Comparison of ENCODE assay signal across 18 cellular contexts in genomic region chr1:234311414-234311813, GRCh38.
DNase-seq lines count a peak whose midpoint lies in the region; ATAC-seq and TF ChIP-seq lines count a peak whose summit lies in the region.
"Had no signal": no experiment of that assay in that cellular context is flagged by ENCODE, and none has a peak within 500 bp of the region (broad histone marks: within the 10 kb centered on the region; RNA-seq: fewer than 3 reads in every experiment).

No MANE protein-coding gene starts in this region.

- TF ChIP-seq CTCF in WTC11 (IDR thresholded peaks at IDR 0.05) (no peak), foreskin keratinocyte (conservative IDR thresholded peaks at IDR 0.05) (no peak), left ventricle myocardium inferior (IDR thresholded peaks at IDR 0.05; ENCODE audit: borderline replicate concordance) (no peak)

- no peak overlapping the region for H3K4me3 ChIP-seq in left ventricle myocardium inferior

- no peak overlapping the region for H3K4me3 Mint-ChIP-seq in stimulated activated naive CD8-positive, alpha-beta T cell treated with anti-CD3 and anti-CD28 coated beads, Interleukin-15, Interleukin-2, amounts not matched to agents 100 ng/mL and 50 ng/mL, for 24 hours
- no peak overlapping the region for H3K4me3 Mint-ChIP-seq in stimulated activated naive CD8-positive, alpha-beta T cell treated with anti-CD3 and anti-CD28 coated beads, Interleukin-15, amount 100 ng/mL, for 72 hours
- H3K4me3 Mint-ChIP-seq in WTC11: no peak overlapping the region
- H3K4me3 Mint-ChIP-seq: CD8-positive, alpha-beta T cell; H9 had no signal

- H3K27ac Mint-ChIP-seq in stimulated activated naive CD8-positive, alpha-beta T cell treated with anti-CD3 and anti-CD28 coated beads, Interleukin-15, Interleukin-2, amounts not matched to agents 100 ng/mL and 50 ng/mL, for 24 hours: peak overlapping the region; percentile 42
- H3K27ac Mint-ChIP-seq in stimulated activated naive CD8-positive, alpha-beta T cell treated with anti-CD3 and anti-CD28 coated beads, Interleukin-15, amount 100 ng/mL, for 72 hours: no peak overlapping the region
- H3K27ac Mint-ChIP-seq in WTC11: no peak overlapping the region
- H3K27ac Mint-ChIP-seq: CD8-positive, alpha-beta T cell; H9 had no signal

- H3K27me3 ChIP-seq in foreskin keratinocyte (no peaks in the 10 kb centered on the region), left ventricle myocardium inferior (ENCODE audit: low read depth) (peaks cover 63% of the 10 kb centered on the region)

- intact Hi-C loops in left ventricle myocardium inferior (cut with micrococcal nuclease): loop anchor here (10.0 kb wide), 1 partner anchor 197 kb away; no protein-coding TSS in a partner anchor

- ATAC-seq in stimulated activated naive CD8-positive, alpha-beta T cell treated with anti-CD3 and anti-CD28 coated beads, Interleukin-15, amount 100 ng/mL, for 72 hours: no peak
- ATAC-seq in WTC11 (no peak), foreskin keratinocyte (peak; percentile 58), HG02970 (IDR thresholded peaks at IDR 0.05; ENCODE audit: low FRiP score, unreplicated experiment) (no peak)
- ATAC-seq: CD8-positive, alpha-beta T cell had no signal

- H3K36me3 ChIP-seq in left ventricle myocardium inferior: no peaks in the 10 kb centered on the region

- H3K9me3 Mint-ChIP-seq in stimulated activated naive CD8-positive, alpha-beta T cell treated with anti-CD3 and anti-CD28 coated beads, Interleukin-15, Interleukin-2, amounts not matched to agents 100 ng/mL and 50 ng/mL, for 24 hours: peaks cover 1% of the 10 kb centered on the region
- peaks cover 0 to 7% of the 10 kb centered on the region in 2 donors for H3K9me3 Mint-ChIP-seq in stimulated activated naive CD8-positive, alpha-beta T cell treated with anti-CD3 and anti-CD28 coated beads, Interleukin-15, amount 100 ng/mL, for 72 hours
- H3K9me3 Mint-ChIP-seq in WTC11: peaks cover under 1% of the 10 kb centered on the region; the same call in 1 of the 2 replicates
- H3K9me3 Mint-ChIP-seq: CD8-positive, alpha-beta T cell; H9 had no signal

- H3K9me3 ChIP-seq in left ventricle myocardium inferior (replicated peaks): no peaks in the 10 kb centered on the region

- H3K27me3 Mint-ChIP-seq in stimulated activated naive CD8-positive, alpha-beta T cell treated with anti-CD3 and anti-CD28 coated beads, Interleukin-15, Interleukin-2, amounts not matched to agents 100 ng/mL and 50 ng/mL, for 24 hours: no peaks in the 10 kb centered on the region
- H3K27me3 Mint-ChIP-seq in stimulated activated naive CD8-positive, alpha-beta T cell treated with anti-CD3 and anti-CD28 coated beads, Interleukin-15, amount 100 ng/mL, for 72 hours: no peaks in the 10 kb centered on the region
- H3K27me3 Mint-ChIP-seq in WTC11 (ENCODE audit: low read depth): peaks cover 13% of the 10 kb centered on the region

- H3K4me1 ChIP-seq in foreskin keratinocyte: peaks cover 28% of the 10 kb centered on the region
- no peaks in the 10 kb centered on the region for H3K4me1 ChIP-seq in left ventricle myocardium inferior

- peaks cover 74% of the 10 kb centered on the region for H3K4me1 Mint-ChIP-seq in stimulated activated naive CD8-positive, alpha-beta T cell treated with anti-CD3 and anti-CD28 coated beads, Interleukin-15, Interleukin-2, amounts not matched to agents 100 ng/mL and 50 ng/mL, for 24 hours (ENCODE audit: low read depth)
- peaks cover 82% of the 10 kb centered on the region for H3K4me1 Mint-ChIP-seq in stimulated activated naive CD8-positive, alpha-beta T cell treated with anti-CD3 and anti-CD28 coated beads, Interleukin-15, amount 100 ng/mL, for 72 hours
- H3K4me1 Mint-ChIP-seq in WTC11: peaks cover 27% of the 10 kb centered on the region

- POLR2A ChIA-PET in WTC11 (lab: Charles Lee): interaction anchor here (1.8 kb wide), 1 partner anchor 97 kb away, joined by 7 read pairs; no protein-coding TSS in a partner anchor

- no peaks in the 10 kb centered on the region for H3K36me3 Mint-ChIP-seq in stimulated activated naive CD8-positive, alpha-beta T cell treated with anti-CD3 and anti-CD28 coated beads, Interleukin-15, Interleukin-2, amounts not matched to agents 100 ng/mL and 50 ng/mL, for 24 hours (ENCODE audit: low read depth)
- no peaks in the 10 kb centered on the region; the same call in 1 of the 2 replicates for H3K36me3 Mint-ChIP-seq in WTC11
- H3K36me3 Mint-ChIP-seq: CD8-positive, alpha-beta T cell had no signal

- DNase-seq in stimulated activated naive CD8-positive, alpha-beta T cell treated with anti-CD3 and anti-CD28 coated beads, Interleukin-15, amount 100 ng/mL, for 72 hours: no peak
- DNase-seq in WTC11 (ENCODE audit: low spot score): no peak
- DNase-seq in foreskin keratinocyte: peak; percentile 80 to 95
- no peak for DNase-seq in activated effector memory CD4-positive, alpha-beta T cell treated with Interleukin-2 at 50 U/mL for 16 hours
- DNase-seq in left ventricle myocardium inferior: no peak
- DNase-seq: AML-193; Calu3; CD8-positive, alpha-beta T cell; DMS 273 treated with DMSO at 0.1 percent for 48 hours; DMS53; DND-41; EL; H9 had no signal

- H3K27ac ChIP-seq in foreskin keratinocyte (peak overlapping the region; percentile 43), temporal lobe (ENCODE audit: low read depth, low read length) (peak overlapping the region; percentile 68), left ventricle myocardium inferior (replicated peaks) (no peak overlapping the region)
- H3K27ac ChIP-seq: C4-2B, HL-60 had no signal

- CTCF ChIA-PET in WTC11 (lab: Charles Lee): interaction anchor here (1.1 to 3.5 kb wide), 6 partner anchors 12 to 185 kb away, joined by 3 to 105 read pairs (median 36); no protein-coding TSS in a partner anchor

TF ChIP-seq in WTC11, 78 proteins besides CTCF, POLR2A, EP300 and RAD21:
- TF ChIP-seq ZNF317 (CRISPR knock-in tag; IDR thresholded peaks at IDR 0.05; ENCODE audit: borderline replicate concordance, low read depth) (no peak), ZNF263 (CRISPR knock-in tag; IDR thresholded peaks at IDR 0.05; ENCODE audit: low read depth) (peak; percentile 17; the same call in 1 of the 2 replicates), FOXK1 (CRISPR knock-in tag; IDR thresholded peaks at IDR 0.05) (no peak), ZNF671 (CRISPR knock-in tag; IDR thresholded peaks at IDR 0.05) (no peak)

Comparison
In these comparisons a context has a peak if more than half of its experiments do, and no peak if none do; other contexts are left out.
1. DNase-seq: peak in foreskin keratinocyte (2 of 2); none in stimulated activated naive CD8-positive, alpha-beta T cell treated with anti-CD3 and anti-CD28 coated beads, Interleukin-15, amount 100 ng/mL, for 72 hours (0 of 2), WTC11 (single experiment), activated effector memory CD4-positive, alpha-beta T cell treated with Interleukin-2 at 50 U/mL for 16 hours (single experiment) and left ventricle myocardium inferior (single experiment).